In the genomic region with DNA sequence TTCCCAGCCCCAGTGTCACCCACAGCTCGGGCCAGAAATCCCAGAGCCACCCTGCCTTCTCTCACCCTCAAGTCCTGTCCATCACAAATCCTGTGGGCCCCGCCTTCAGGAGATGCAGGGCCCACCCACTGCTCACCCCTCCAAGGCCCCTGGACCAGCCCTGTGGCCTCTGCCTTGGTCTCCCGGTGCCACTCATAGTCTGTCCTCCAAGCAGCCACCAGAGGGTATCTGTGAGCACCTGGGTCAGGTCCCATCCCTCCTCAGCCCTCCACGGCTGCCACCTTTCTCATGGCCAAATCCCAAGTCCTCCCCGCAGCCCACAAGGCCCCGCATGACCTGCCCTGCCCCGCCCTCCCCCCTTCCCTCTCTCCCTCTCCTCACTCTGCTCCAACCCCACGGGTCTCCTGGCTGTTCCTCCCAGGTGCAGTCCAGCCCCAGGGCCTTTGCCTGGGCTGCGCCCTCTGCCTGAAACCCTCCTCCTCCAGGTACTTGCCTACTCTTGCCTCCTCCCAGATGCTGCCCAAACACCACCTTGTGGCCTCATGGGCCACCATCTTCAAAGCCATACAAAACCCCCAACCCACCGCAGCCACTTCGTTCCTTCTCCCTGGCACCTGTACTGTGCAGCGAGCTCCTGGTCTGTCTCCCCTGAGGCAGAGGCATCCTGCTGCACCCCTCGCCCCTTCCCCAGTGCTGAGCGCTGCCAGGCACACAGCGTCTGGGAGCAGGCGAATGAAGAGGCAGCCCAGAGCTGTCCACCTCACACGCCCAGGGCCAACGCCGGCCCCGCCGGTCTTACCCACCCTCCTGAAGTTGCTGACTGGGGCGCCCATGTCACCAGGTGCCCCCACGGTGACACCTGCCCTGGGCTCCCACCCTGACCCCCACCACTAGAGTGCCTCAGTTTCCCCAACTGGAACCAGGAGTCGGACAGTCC, we compare ENCODE assay signal across 8 cellular contexts. TPM values are rescaled to one million over a fixed set of nuclear protein-coding genes. Genes with fewer than 3 reads are reported as not detected.
DNase-seq lines count a peak whose midpoint lies in the region; ATAC-seq and TF ChIP-seq lines count a peak whose summit lies in the region.

No MANE protein-coding gene starts in this region.

- H3K4me1 Mint-ChIP-seq in activated CD8-positive, alpha-beta memory T cell treated with anti-CD3 and anti-CD28 coated beads, Interleukin-2, amount 10 ng/mL, durations not matched to agents 7 days and 5 days = peaks cover 5% of the 10 kb centered on the region

- H3K4me3 Mint-ChIP-seq in activated CD8-positive, alpha-beta memory T cell treated with anti-CD3 and anti-CD28 coated beads, Interleukin-2, amount 10 ng/mL, durations not matched to agents 7 days and 5 days = no peak overlapping the region

- TF ChIP-seq CTCF in OCI-LY1 (IDR thresholded peaks at IDR 0.05; ENCODE audit: low read length) = peak; percentile 53

- peaks cover 100% of the 10 kb centered on the region for H3K36me3 ChIP-seq in OCI-LY1 (ENCODE audit: insufficient read depth, low read length)
- H3K36me3 ChIP-seq in mesendoderm (ENCODE audit: control insufficient read depth, insufficient read depth, low read length) = peaks cover 35% of the 10 kb centered on the region

- H3K4ac ChIP-seq in mesendoderm (ENCODE audit: low read depth, low read length) = no peak overlapping the region

- no peaks in the 10 kb centered on the region for H3K27me3 ChIP-seq in OCI-LY1 (ENCODE audit: insufficient read depth, low read length)
- no peaks in the 10 kb centered on the region for H3K27me3 ChIP-seq in mesendoderm (ENCODE audit: insufficient read depth, low read length, poor library complexity)

- H3K9me3 Mint-ChIP-seq in activated CD8-positive, alpha-beta memory T cell treated with anti-CD3 and anti-CD28 coated beads, Interleukin-2, amount 10 ng/mL, durations not matched to agents 7 days and 5 days (ENCODE audit: low read depth) = no peaks in the 10 kb centered on the region

- no CpG with 5 or more reads among the region's 24 CpGs for WGBS in mesendoderm (ENCODE audit: extremely low coverage, insufficient coverage, low lambda C conversion rate)

- no peak overlapping the region for H2AK5ac ChIP-seq in mesendoderm (ENCODE audit: low read length)

- H3K9ac ChIP-seq in OCI-LY1 (ENCODE audit: low read length) = no peak overlapping the region; the same call in 1 of the 2 replicates
- H3K9ac ChIP-seq in mesendoderm (ENCODE audit: low read length) = no peak overlapping the region

- no peak overlapping the region for H4K5ac ChIP-seq in mesendoderm (ENCODE audit: low read length)

- H3K9me2 ChIP-seq in OCI-LY1 (ENCODE audit: low read depth, low read length) = no peaks in the 10 kb centered on the region

- CTCF ChIA-PET in activated CD8-positive, alpha-beta memory T cell treated with anti-CD3 and anti-CD28 coated beads, Interleukin-2, amount 10 ng/mL, durations not matched to agents 7 days and 5 days (lab: Charles Lee) = interaction anchor here (0.9 kb wide), 1 partner anchor 54 kb away, joined by 3 read pairs; no protein-coding TSS in a partner anchor

- no peaks in the 10 kb centered on the region for H3K9me3 ChIP-seq in OCI-LY1 (ENCODE audit: low read length)

- DNase-seq in activated CD8-positive, alpha-beta memory T cell treated with anti-CD3 and anti-CD28 coated beads, Interleukin-2, amount 10 ng/mL, durations not matched to agents 7 days and 5 days = peak; percentile 51
- no peak for DNase-seq in activated CD8-positive, alpha-beta memory T cell treated with anti-CD3 and anti-CD28 coated beads, Interleukin-2, amount 50 U/mL, for 48 hours
- peak; percentile 50 to 74 for DNase-seq in T47D (ENCODE audit: low read depth in 1 of 2, low spot score in 1 of 2)
- DNase-seq in mesendoderm = peak; percentile 83
- DNase-seq in mucosa of gallbladder (ENCODE audit: low spot score) = no peak
- no peak for DNase-seq in KG1 (lab: John Stamatoyannopoulos, UW)

- in situ Hi-C loops in T47D (cut with HindIII; ENCODE audit: low pct_unique_long_range_greater_than_20kb, low sequenced_read_pairs) = no loop called here

- H3K79me1 ChIP-seq in mesendoderm (ENCODE audit: low read length) = peaks cover 7% of the 10 kb centered on the region

- no peak overlapping the region for H3K56ac ChIP-seq in mesendoderm (ENCODE audit: low read length)

- no peak overlapping the region for H2BK120ac ChIP-seq in mesendoderm (ENCODE audit: low read depth, low read length)

- H2BK15ac ChIP-seq in mesendoderm (replicated peaks; ENCODE audit: low read depth) = no peak overlapping the region

- H3K4me1 ChIP-seq in OCI-LY1 (ENCODE audit: insufficient read depth, low read length, severe bottlenecking) (peaks cover 59% of the 10 kb centered on the region), mesendoderm (ENCODE audit: control insufficient read depth, low read depth, low read length) (no peaks in the 10 kb centered on the region)

- H3K4me3 ChIP-seq in OCI-LY1 (ENCODE audit: low read depth, low read length, poor library complexity, severe bottlenecking) (no peak overlapping the region), mesendoderm (ENCODE audit: low read length) (no peak overlapping the region)

- no peak overlapping the region for H4K8ac ChIP-seq in mesendoderm (ENCODE audit: low read depth, low read length)

- no peak overlapping the region for H3K27ac Mint-ChIP-seq in activated CD8-positive, alpha-beta memory T cell treated with anti-CD3 and anti-CD28 coated beads, Interleukin-2, amount 10 ng/mL, durations not matched to agents 7 days and 5 days

- peaks cover 17% of the 10 kb centered on the region for H3K36me3 Mint-ChIP-seq in activated CD8-positive, alpha-beta memory T cell treated with anti-CD3 and anti-CD28 coated beads, Interleukin-2, amount 10 ng/mL, durations not matched to agents 7 days and 5 days

- no peaks in the 10 kb centered on the region for H3F3A ChIP-seq in OCI-LY1 (ENCODE audit: insufficient read depth, low read length)

- H3K27me3 Mint-ChIP-seq in activated CD8-positive, alpha-beta memory T cell treated with anti-CD3 and anti-CD28 coated beads, Interleukin-2, amount 10 ng/mL, durations not matched to agents 7 days and 5 days = no peaks in the 10 kb centered on the region

- no peak overlapping the region for H3K4me2 ChIP-seq in OCI-LY1 (ENCODE audit: low read length)
- no peak overlapping the region for H3K4me2 ChIP-seq in mesendoderm (ENCODE audit: low read length)

- no peak overlapping the region for H2BK5ac ChIP-seq in mesendoderm (ENCODE audit: low read length)

- H3K27ac ChIP-seq in OCI-LY1 (ENCODE audit: low read depth, low read length, poor library complexity, severe bottlenecking) (peak overlapping the region; percentile 85), mesendoderm (ENCODE audit: low read depth, low read length) (no peak overlapping the region)

- H2AFZ ChIP-seq in OCI-LY1 (ENCODE audit: low read length) = no peak overlapping the region

- no peak overlapping the region for H3K23ac ChIP-seq in mesendoderm (ENCODE audit: low read length)

- H3K79me2 ChIP-seq in OCI-LY1 (ENCODE audit: insufficient read depth, low read length) = no peaks in the 10 kb centered on the region
- no peaks in the 10 kb centered on the region for H3K79me2 ChIP-seq in mesendoderm (ENCODE audit: control insufficient read depth, insufficient read depth, low read length)

- H3K18ac ChIP-seq in mesendoderm (ENCODE audit: low read length) = no peak overlapping the region

- ATAC-seq in activated CD8-positive, alpha-beta memory T cell treated with anti-CD3 and anti-CD28 coated beads, Interleukin-2, amount 10 ng/mL, durations not matched to agents 7 days and 5 days = peak; percentile 72
- no peak for ATAC-seq in HG03439 (IDR thresholded peaks at IDR 0.05; ENCODE audit: unreplicated experiment)

- no peaks in the 10 kb centered on the region for H4K20me1 ChIP-seq in OCI-LY1 (ENCODE audit: insufficient read depth, low read length)

RNA-seq across cellular contexts. Expression of a gene that starts 13.2 kb away (rescaled TPM):
- total RNA-seq in activated CD8-positive, alpha-beta memory T cell treated with anti-CD3 and anti-CD28 coated beads, Interleukin-2, amount 10 ng/mL, durations not matched to agents 7 days and 5 days = 100 to 1,000 TPM; 192 to 196 TPM
- 102 TPM for polyA plus RNA-seq in mesendoderm (2013, experiment 1 of 2)
- 103 TPM for polyA plus RNA-seq in mesendoderm (2013, experiment 2 of 2)
- total RNA-seq in mucosa of gallbladder = 254 TPM

RNA-seq across cellular contexts. Expression of a gene that starts 25.8 kb away (rescaled TPM):
- total RNA-seq in activated CD8-positive, alpha-beta memory T cell treated with anti-CD3 and anti-CD28 coated beads, Interleukin-2, amount 10 ng/mL, durations not matched to agents 7 days and 5 days = 100 to 1,000 TPM in 1 of 2 experiments, 10 to 100 TPM in 1; 87.4 to 101 TPM
- 64.6 TPM for polyA plus RNA-seq in mesendoderm (2013, experiment 1 of 2)
- 63.6 TPM for polyA plus RNA-seq in mesendoderm (2013, experiment 2 of 2)
- 82.8 TPM for total RNA-seq in mucosa of gallbladder

RNA-seq across cellular contexts. Expression of a gene that starts 34.0 kb away (rescaled TPM):
- 100 to 1,000 TPM; 116 to 124 TPM for total RNA-seq in activated CD8-positive, alpha-beta memory T cell treated with anti-CD3 and anti-CD28 coated beads, Interleukin-2, amount 10 ng/mL, durations not matched to agents 7 days and 5 days
- 221 TPM for polyA plus RNA-seq in mesendoderm (2013, experiment 1 of 2)
- polyA plus RNA-seq in mesendoderm (2013, experiment 2 of 2) = 219 TPM
- 83.0 TPM for total RNA-seq in mucosa of gallbladder

RNA-seq across cellular contexts. Expression of a gene that starts 50.3 kb away (rescaled TPM):
- total RNA-seq in activated CD8-positive, alpha-beta memory T cell treated with anti-CD3 and anti-CD28 coated beads, Interleukin-2, amount 10 ng/mL, durations not matched to agents 7 days and 5 days = 1 to 10 TPM; 7.6 to 9.5 TPM
- polyA plus RNA-seq in mesendoderm (2013, experiment 1 of 2) = 42.3 TPM
- polyA plus RNA-seq in mesendoderm (2013, experiment 2 of 2) = 50.4 TPM
- 58.6 TPM for total RNA-seq in mucosa of gallbladder

Comparison
In these comparisons a context has a peak if more than half of its experiments do, and no peak if none do; other contexts are left out.
1. DNase-seq: peak in activated CD8-positive, alpha-beta memory T cell treated with anti-CD3 and anti-CD28 coated beads, Interleukin-2, amount 10 ng/mL, durations not matched to agents 7 days and 5 days (single experiment), T47D (2 of 2) and mesendoderm (single experiment); none in activated CD8-positive, alpha-beta memory T cell treated with anti-CD3 and anti-CD28 coated beads, Interleukin-2, amount 50 U/mL, for 48 hours (single experiment), mucosa of gallbladder (single experiment) and KG1 (single experiment).